ENCODE assay signal across 1 cellular context in genomic region chr11:92401507-92401906, GRCh38.
A peak's percentile ranks its signal among the peaks of the same experiment; 100 is the strongest.
TF ChIP-seq lines count a peak whose summit lies in the region.

No MANE protein-coding gene starts in this region.

TF ChIP-seq in H1, 55 proteins besides CTCF, POLR2A, EP300 and RAD21:
- 0 out of 4 replicates have a peak, but pooled peaks of 1 of the 2 experiments have one; percentile 45 for TF ChIP-seq HDAC2 (IDR thresholded peaks at IDR 0.05; ENCODE audit: borderline replicate concordance in 1 of 2, low read depth in 2 of 2, low read length in 2 of 2)
- TF ChIP-seq BACH1 (IDR thresholded peaks at IDR 0.05; ENCODE audit: low read length): no peak
